In the genomic region with DNA sequence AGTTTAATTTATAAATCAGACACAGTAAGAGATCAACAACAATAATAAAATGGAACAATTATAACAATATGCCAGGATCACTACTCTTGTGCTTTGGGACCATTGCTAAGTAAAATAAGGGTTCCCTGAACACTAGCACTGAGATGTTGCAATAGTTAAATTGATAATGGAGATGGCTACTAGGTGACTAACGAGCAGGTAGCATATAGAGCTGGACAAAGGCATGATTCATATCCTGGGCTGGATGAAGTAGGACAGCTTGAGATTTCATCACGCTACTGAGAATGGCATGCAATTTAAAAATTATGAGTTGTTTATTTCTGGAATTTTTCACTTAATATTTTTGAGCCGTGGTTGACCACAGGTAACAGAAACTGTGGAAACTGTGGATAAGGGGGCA, we compare ENCODE assay signal across 16 cellular contexts. TPM values are rescaled to one million over a fixed set of nuclear protein-coding genes. Genes with fewer than 3 reads are reported as not detected.
DNase-seq lines count a peak whose midpoint lies in the region; ATAC-seq, FAIRE-seq and TF ChIP-seq lines count a peak whose summit lies in the region.
"Had no signal": no experiment of that assay in that cellular context is flagged by ENCODE, and none has a peak within 500 bp of the region (broad histone marks: within the 10 kb centered on the region; RNA-seq: fewer than 3 reads in every experiment).

No MANE protein-coding gene starts in this region.

- TF ChIP-seq EP300 in HepG2 (IDR thresholded peaks at IDR 0.05; ENCODE audit: low read depth in 2 of 2, low read length in 2 of 2) = no peak
- TF ChIP-seq EP300 in HepG2 (CRISPR knock-in tag; IDR thresholded peaks at IDR 0.05; ENCODE audit: borderline replicate concordance) = no peak

- H4K20me1 ChIP-seq in PC-3 (ENCODE audit: low read length) (no peaks in the 10 kb centered on the region), HepG2 (ENCODE audit: insufficient read depth, low read length) (no peaks in the 10 kb centered on the region)
- H4K20me1 ChIP-seq: BLaER1 treated with 17β-estradiol and CSF1 and Interleukin-3, amounts not matched to agents 10 nM and 100 nM had no signal

- no peak overlapping the region for H3K4me3 Mint-ChIP-seq in dendritic cell treated with granulocyte-macrophage colony-stimulating factor and Interleukin-4, amounts not matched to agents 40 ng/mL and 50 ng/mL, for 4 days
- H3K4me3 Mint-ChIP-seq: activated naive CD4-positive, alpha-beta T cell treated with anti-CD3 and anti-CD28 coated beads, Interleukin-2, amount 10 ng/mL, durations not matched to agents 7 days and 5 days; natural killer cell treated with Interleukin-12 subunit alpha and Interleukin-12 subunit beta and Interleukin-15 and Interleukin-18, amount 100 ng/mL, for 72 hours; T-cell had no signal

- intact Hi-C loops in PC-3 (cut with micrococcal nuclease) (no loop called here), HepG2 (cut with micrococcal nuclease; ENCODE audit: unreplicated experiment) (no loop called here)
- intact Hi-C loops in dendritic cell treated with granulocyte-macrophage colony-stimulating factor and Interleukin-4, amounts not matched to agents 40 ng/mL and 50 ng/mL, for 4 days (cut with micrococcal nuclease) = no loop called here

- 2% methylated on average over 3 of the region's 3 CpGs for WGBS in HepG2 (ENCODE audit: low lambda C conversion rate)

- no peaks in the 10 kb centered on the region for H3K9me2 ChIP-seq in PC-3 (replicated peaks; ENCODE audit: low read length)

- TF ChIP-seq CTCF in PC-3 (conservative IDR thresholded peaks at IDR 0.05; ENCODE audit: low read depth, low read length) (no peak), HepG2 (CRISPR knock-in tag; IDR thresholded peaks at IDR 0.05) (no peak)

- H3K27ac ChIP-seq in PC-3 (ENCODE audit: low read length) (peak overlapping the region; percentile 82), HepG2 (ENCODE audit: extremely low read length, insufficient read depth, low read length) (no peak overlapping the region)
- H3K27ac ChIP-seq: BLaER1 treated with 17β-estradiol and CSF1 and Interleukin-3, amounts not matched to agents 10 nM and 100 nM; right atrium auricular region had no signal

- H3F3A ChIP-seq in PC-3 (ENCODE audit: low read length, unreplicated experiment) = no peaks in the 10 kb centered on the region

- H3K4me1 Mint-ChIP-seq in dendritic cell treated with granulocyte-macrophage colony-stimulating factor and Interleukin-4, amounts not matched to agents 40 ng/mL and 50 ng/mL, for 4 days (ENCODE audit: low read depth) = peaks cover 27% of the 10 kb centered on the region

- FAIRE-seq in HepG2 (lab: Jason Lieb, UNC) = no peak

- H3K9ac ChIP-seq in PC-3 (ENCODE audit: low read length) (peak overlapping the region; percentile 40), HepG2 (ENCODE audit: insufficient read depth, low read depth, low read length) (no peak overlapping the region)
- H3K9ac ChIP-seq: BLaER1 treated with 17β-estradiol and CSF1 and Interleukin-3, amounts not matched to agents 10 nM and 100 nM had no signal

- in situ Hi-C loops in HepG2 (cut with HindIII; ENCODE audit: extremely low pct_ligation_motif_present, low pct_unique_long_range_greater_than_20kb) = no loop called here

- peak overlapping the region; percentile 75 for H3K4me2 ChIP-seq in PC-3 (ENCODE audit: low read length)
- no peak overlapping the region for H3K4me2 ChIP-seq in HepG2 (ENCODE audit: low read depth, low read length)
- H3K4me2 ChIP-seq: BLaER1 treated with 17β-estradiol and CSF1 and Interleukin-3, amounts not matched to agents 10 nM and 100 nM had no signal

- no peaks in the 10 kb centered on the region for H3K36me3 Mint-ChIP-seq in dendritic cell treated with granulocyte-macrophage colony-stimulating factor and Interleukin-4, amounts not matched to agents 40 ng/mL and 50 ng/mL, for 4 days (ENCODE audit: low read depth)
- H3K36me3 Mint-ChIP-seq: activated naive CD4-positive, alpha-beta T cell treated with anti-CD3 and anti-CD28 coated beads, Interleukin-2, amount 10 ng/mL, durations not matched to agents 7 days and 5 days; natural killer cell treated with Interleukin-12 subunit alpha and Interleukin-12 subunit beta and Interleukin-15 and Interleukin-18, amount 100 ng/mL, for 72 hours; T-cell had no signal

- no peak for TF ChIP-seq POLR2A in HepG2 (IDR thresholded peaks at IDR 0.05; ENCODE audit: insufficient read depth in 1 of 2, low read depth in 2 of 2, low read length in 2 of 2)

- no peaks in the 10 kb centered on the region for H3K27me3 ChIP-seq in PC-3 (ENCODE audit: low read length)
- H3K27me3 ChIP-seq in HepG2 (ENCODE audit: control insufficient read depth in 1 of 2, insufficient read depth in 2 of 2, low read length in 2 of 2) = 0 out of 5 replicates have a peak, but pooled peaks cover 0 to 3% of the 10 kb centered on the region in 2 experiments
- H3K27me3 ChIP-seq: BLaER1 treated with 17β-estradiol and CSF1 and Interleukin-3, amounts not matched to agents 10 nM and 100 nM; right atrium auricular region had no signal

- no peak for TF ChIP-seq RAD21 in HepG2 (CRISPR knock-in tag; IDR thresholded peaks at IDR 0.05)

- CTCF ChIA-PET in PC-3 (lab: Charles Lee) = no interaction called here
- CTCF ChIA-PET in HepG2 (lab: Yijun Ruan, JAX; ENCODE audit: low intra/inter-chr PET ratio, low total read pairs) = no interaction called here

- H3K4me1 ChIP-seq in PC-3 (ENCODE audit: insufficient read depth, low read length) = peaks cover 29% of the 10 kb centered on the region
- H3K4me1 ChIP-seq in HepG2 (ENCODE audit: insufficient read depth, low read length) = no peaks in the 10 kb centered on the region

- H3K27me3 Mint-ChIP-seq in dendritic cell treated with granulocyte-macrophage colony-stimulating factor and Interleukin-4, amounts not matched to agents 40 ng/mL and 50 ng/mL, for 4 days = no peaks in the 10 kb centered on the region

- peak; percentile 94 for ATAC-seq in PC-3
- no peak for ATAC-seq in HepG2
- no peak for ATAC-seq in HG03442 (IDR thresholded peaks at IDR 0.05; ENCODE audit: unreplicated experiment)
- ATAC-seq in HG03457 (IDR thresholded peaks at IDR 0.05; ENCODE audit: unreplicated experiment) = no peak
- ATAC-seq in HG02610 (IDR thresholded peaks at IDR 0.05; ENCODE audit: unreplicated experiment) = no peak
- ATAC-seq: natural killer cell treated with Interleukin-12 subunit alpha and Interleukin-12 subunit beta and Interleukin-15 and Interleukin-18, amount 100 ng/mL, for 72 hours; T-cell had no signal

- no TSS peak for BruUV-seq in PC-3 (replicated peaks; lab: Mats Ljungman, UMichigan)
- no TSS peak for BruUV-seq in HepG2 (replicated peaks; lab: Mats Ljungman, UMichigan)

- DNase-seq in GM04503 (ENCODE audit: low read depth) (peak; percentile 23), PC-3 (peak; percentile 84), HepG2 (ENCODE audit: low spot score) (peak; percentile 16)
- DNase-seq in activated CD8-positive, alpha-beta memory T cell treated with anti-CD3 and anti-CD28 coated beads for 24 hours = no peak
- DNase-seq: activated CD4-positive, CD25-positive, alpha-beta regulatory T cell treated with anti-CD3 and anti-CD28 coated beads, Interleukin-2, amount 50 U/mL, for 72 hours; activated naive CD4-positive, alpha-beta T cell treated with anti-CD3 and anti-CD28 coated beads, Interleukin-2, amount 10 ng/mL, durations not matched to agents 7 days and 5 days; hypothalamus; stimulated activated CD4-positive, alpha-beta T cell treated with anti-CD3 and anti-CD28 coated beads, Interleukin-1b, Interleukin-23, amount 100 ng/mL, for 48 hours; T-cell had no signal

- H3K79me2 ChIP-seq in PC-3 (ENCODE audit: low read length) (no peaks in the 10 kb centered on the region), HepG2 (ENCODE audit: insufficient read depth, low read length) (no peaks in the 10 kb centered on the region)

- peak overlapping the region; percentile 27; the same call in 1 of the 2 replicates for H3K4me3 ChIP-seq in PC-3 (ENCODE audit: low read length)
- H3K4me3 ChIP-seq in HepG2 (replicated peaks in 1 of 3; ENCODE audit: insufficient read depth in 1 of 3, low read depth in 2 of 3, low read length in 3 of 3) = no peak overlapping the region
- H3K4me3 ChIP-seq: BLaER1 treated with 17β-estradiol and CSF1 and Interleukin-3, amounts not matched to agents 10 nM and 100 nM; right atrium auricular region had no signal

- peak overlapping the region; percentile 64 for H2AFZ ChIP-seq in PC-3 (ENCODE audit: low read length)
- H2AFZ ChIP-seq in HepG2 (ENCODE audit: low read length) = no peak overlapping the region

- POLR2A ChIA-PET in PC-3 (lab: Charles Lee; ENCODE audit: unreplicated experiment) = no interaction called here
- POLR2A ChIA-PET in HepG2 (lab: Yijun Ruan, JAX) = no interaction called here

- H3K9me3 ChIP-seq in PC-3 (ENCODE audit: low read length) (no peaks in the 10 kb centered on the region), HepG2 (ENCODE audit: low read length) (no peaks in the 10 kb centered on the region)
- H3K9me3 ChIP-seq: BLaER1 treated with 17β-estradiol and CSF1 and Interleukin-3, amounts not matched to agents 10 nM and 100 nM; right atrium auricular region had no signal

- peak overlapping the region; percentile 48 for H3K27ac Mint-ChIP-seq in dendritic cell treated with granulocyte-macrophage colony-stimulating factor and Interleukin-4, amounts not matched to agents 40 ng/mL and 50 ng/mL, for 4 days
- H3K27ac Mint-ChIP-seq: activated naive CD4-positive, alpha-beta T cell treated with anti-CD3 and anti-CD28 coated beads, Interleukin-2, amount 10 ng/mL, durations not matched to agents 7 days and 5 days; natural killer cell treated with Interleukin-12 subunit alpha and Interleukin-12 subunit beta and Interleukin-15 and Interleukin-18, amount 100 ng/mL, for 72 hours; T-cell had no signal

- H3K36me3 ChIP-seq in PC-3 (ENCODE audit: low read depth, low read length) = no peaks in the 10 kb centered on the region
- H3K36me3 ChIP-seq in HepG2 (replicated peaks in 1 of 2; ENCODE audit: control insufficient read depth in 1 of 2, insufficient read depth in 2 of 2, low read length in 2 of 2) = no peaks in the 10 kb centered on the region
- H3K36me3 ChIP-seq: BLaER1 treated with 17β-estradiol and CSF1 and Interleukin-3, amounts not matched to agents 10 nM and 100 nM; right atrium auricular region had no signal

- H3K9me3 Mint-ChIP-seq in dendritic cell treated with granulocyte-macrophage colony-stimulating factor and Interleukin-4, amounts not matched to agents 40 ng/mL and 50 ng/mL, for 4 days = no peaks in the 10 kb centered on the region
- H3K9me3 Mint-ChIP-seq: activated naive CD4-positive, alpha-beta T cell treated with anti-CD3 and anti-CD28 coated beads, Interleukin-2, amount 10 ng/mL, durations not matched to agents 7 days and 5 days; natural killer cell treated with Interleukin-12 subunit alpha and Interleukin-12 subunit beta and Interleukin-15 and Interleukin-18, amount 100 ng/mL, for 72 hours; T-cell had no signal

RNA-seq across cellular contexts. Expression of a gene that starts 20.7 kb away (rescaled TPM):
- total RNA-seq in PC-3 (2014; rRNA removed) (3.5 and 6.0 TPM in 2 replicates), HepG2 (2016; rRNA removed; fragmentation: Illumina TruSeq; extraction: Trizol) (0.13 TPM in 1 of 2 replicates, not detected in the other)
- total RNA-seq in HepG2 (2016; cell fraction: cytosol; rRNA removed; fragmentation: Illumina TruSeq; extraction: Trizol; ENCODE audit: low read depth) = not detected in 2 replicates
- total RNA-seq in HepG2 (2016; cell fraction: insoluble cytoplasmic fraction; rRNA removed; fragmentation: Illumina TruSeq; extraction: Trizol) = not detected in 2 replicates
- total RNA-seq in HepG2 (2016; cell fraction: membrane; rRNA removed; fragmentation: Illumina TruSeq; extraction: Trizol) = not detected in 2 replicates
- not detected in 2 replicates for total RNA-seq in HepG2 (2016; cell fraction: nucleus; rRNA removed; fragmentation: Illumina TruSeq; extraction: Trizol)
- not detected in 2 replicates for polyA plus RNA-seq in HepG2 (2011; rRNA removed)
- polyA plus RNA-seq in HepG2 (2011; cell fraction: cytosol; rRNA removed) = 0.03 TPM in 1 of 2 replicates, not detected in the other
- polyA plus RNA-seq in HepG2 (2011; cell fraction: nucleus; rRNA removed) = not detected in 2 replicates
- polyA plus RNA-seq in HepG2 (2012) = not detected in 2 replicates
- not detected in 2 replicates for polyA plus RNA-seq in HepG2 (2016; cell fraction: cytosol; fragmentation: Illumina TruSeq; extraction: Trizol; ENCODE audit: low read depth)
- polyA plus RNA-seq in HepG2 (2016; cell fraction: insoluble cytoplasmic fraction; fragmentation: Illumina TruSeq; extraction: Trizol; ENCODE audit: low read depth) = not detected in 2 replicates
- not detected in 2 replicates for polyA plus RNA-seq in HepG2 (2016; cell fraction: membrane; fragmentation: Illumina TruSeq; extraction: Trizol; ENCODE audit: low read depth)
- polyA plus RNA-seq in HepG2 (2016; cell fraction: nucleus; fragmentation: Illumina TruSeq; extraction: Trizol; ENCODE audit: insufficient read depth, low read depth) = not detected in 2 replicates
- polyA minus RNA-seq in HepG2 (2011; rRNA and poly(A)+ RNA removed; ENCODE audit: low replicate concordance) = 0.08 and 0.58 TPM in 2 replicates
- not detected in 2 replicates for polyA minus RNA-seq in HepG2 (2011; cell fraction: cytosol; rRNA and poly(A)+ RNA removed)
- polyA minus RNA-seq in HepG2 (2011; cell fraction: nucleus; rRNA and poly(A)+ RNA removed) = not detected in 2 replicates
- total RNA-seq: natural killer cell treated with Interleukin-12 subunit alpha and Interleukin-12 subunit beta and Interleukin-15 and Interleukin-18, amount 100 ng/mL, for 72 hours had no signal
